Comparison of ENCODE assay signal across 20 cellular contexts in the genomic region with DNA sequence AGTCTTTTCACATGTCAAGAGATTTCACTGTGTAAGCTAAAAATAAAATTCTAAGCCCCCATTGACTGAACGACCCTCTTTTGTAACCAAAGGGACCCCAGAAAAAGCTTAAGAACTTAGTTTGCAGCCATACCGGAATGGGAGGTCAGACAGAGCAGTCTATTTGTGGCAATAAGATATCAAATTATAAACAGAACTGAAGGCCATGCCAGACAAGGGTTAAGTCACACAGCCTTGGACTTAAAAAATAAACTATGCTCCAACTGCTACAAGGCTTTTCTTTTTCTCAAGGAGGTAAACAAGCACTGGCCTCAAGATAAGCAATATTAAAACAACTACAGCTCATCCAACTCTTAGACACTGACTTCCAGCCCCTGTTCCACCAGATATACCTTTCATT.
DNase-seq lines count a peak whose midpoint lies in the region; ATAC-seq, FAIRE-seq and TF ChIP-seq lines count a peak whose summit lies in the region.
"Had no signal": no experiment of that assay in that cellular context is flagged by ENCODE, and none has a peak within 500 bp of the region (broad histone marks: within the 10 kb centered on the region; RNA-seq: fewer than 3 reads in every experiment).

No MANE protein-coding gene starts in this region.

- no peak for DNase-seq in mammary epithelial cell
- DNase-seq in MCF 10A (ENCODE audit: unreplicated experiment), result no peak
- no peak for DNase-seq in IMR-90
- no peak for DNase-seq in pancreas
- DNase-seq: AML-193; Caco-2; Calu3; CD4-positive, alpha-beta T cell; CD8-positive, alpha-beta T cell; DMS79 treated with DMSO at 0.1 percent for 48 hours; GF-D8 had no signal

- H3K79me1 ChIP-seq in IMR-90 (ENCODE audit: low read depth in 1 of 2, low read length in 2 of 2), result no peaks in the 10 kb centered on the region

- H4K5ac ChIP-seq in IMR-90 (ENCODE audit: low read depth, low read length), result no peak overlapping the region; the same call in 1 of the 2 replicates

- no peaks in the 10 kb centered on the region for H3K4me1 ChIP-seq in mammary epithelial cell (ENCODE audit: insufficient read depth, low read length)
- H3K4me1 ChIP-seq in IMR-90 (ENCODE audit: control insufficient read depth, insufficient read depth, low read length), result peaks cover 6% of the 10 kb centered on the region
- no peaks in the 10 kb centered on the region for H3K4me1 ChIP-seq in pancreas
- H3K4me1 ChIP-seq: A549, Caco-2 had no signal

- H3K9me3 Mint-ChIP-seq in MCF 10A (ENCODE audit: unreplicated experiment), result no peaks in the 10 kb centered on the region
- H3K9me3 Mint-ChIP-seq: CD4-positive, alpha-beta T cell; CD8-positive, alpha-beta T cell had no signal

- BruUV-seq in mammary epithelial cell (replicated peaks; lab: Mats Ljungman, UMichigan) (TSS peak; percentile 59), MCF 10A (replicated peaks; lab: Mats Ljungman, UMichigan) (no TSS peak), IMR-90 (replicated peaks; lab: Mats Ljungman, UMichigan) (no TSS peak)

- H3K4me2 ChIP-seq in mammary epithelial cell (ENCODE audit: insufficient read depth, low read depth, low read length) (no peak overlapping the region), IMR-90 (ENCODE audit: low read depth, low read length) (no peak overlapping the region)
- H3K4me2 ChIP-seq: A549 had no signal

- no peak for TF ChIP-seq POLR2A in IMR-90 (IDR thresholded peaks at IDR 0.05; ENCODE audit: low read depth, low read length)

- no peaks in the 10 kb centered on the region for H3K27me3 Mint-ChIP-seq in MCF 10A (ENCODE audit: insufficient read depth, unreplicated experiment)
- H3K27me3 Mint-ChIP-seq: B cell; CD4-positive, alpha-beta T cell had no signal

- H2BK120ac ChIP-seq in IMR-90 (ENCODE audit: low read depth, low read length), result no peak overlapping the region

- FAIRE-seq in pancreas (lab: Jason Lieb, UNC), result no peak
- FAIRE-seq: A549, D721Med, G401.6, GM12891 had no signal

- H3K23ac ChIP-seq in IMR-90 (ENCODE audit: low read depth, low read length), result no peak overlapping the region

- no peak overlapping the region for H3K14ac ChIP-seq in IMR-90 (replicated peaks; ENCODE audit: low read depth, low read length)

- H3K56ac ChIP-seq in IMR-90 (ENCODE audit: extremely low read depth, insufficient read depth, low read length), result no peak overlapping the region

- no peak overlapping the region for H2AFZ ChIP-seq in mammary epithelial cell (ENCODE audit: low read depth, low read length)
- H2AFZ ChIP-seq in IMR-90 (replicated peaks; ENCODE audit: low read length, poor library complexity), result no peak overlapping the region

- POLR2A ChIA-PET in MCF 10A (lab: Yijun Ruan, JAX) (no interaction called here), IMR-90 (lab: Charles Lee; ENCODE audit: unreplicated experiment) (no interaction called here)

- no peak for TF ChIP-seq RAD21 in IMR-90 (IDR thresholded peaks at IDR 0.05; ENCODE audit: low read length)

- H3K27ac ChIP-seq in mammary epithelial cell (ENCODE audit: insufficient read depth, low read depth, low read length) (no peak overlapping the region), IMR-90 (ENCODE audit: insufficient read depth, low read length) (no peak overlapping the region), pancreas (no peak overlapping the region)
- H3K27ac ChIP-seq: 22Rv1; A549; BLaER1 treated with 17β-estradiol and CSF1 and Interleukin-3, amounts not matched to agents 10 nM and 100 nM; C4-2B had no signal

- H3K36me3 ChIP-seq in mammary epithelial cell (ENCODE audit: insufficient read depth, low read length) (no peaks in the 10 kb centered on the region), IMR-90 (ENCODE audit: control insufficient read depth, insufficient read depth, low read length) (no peaks in the 10 kb centered on the region), pancreas (no peaks in the 10 kb centered on the region)

- dilution Hi-C loops in mammary epithelial cell (cut with HindIII; ENCODE audit: low sequenced_read_pairs), result no loop called here
- dilution Hi-C loops in IMR-90 (cut with HindIII; ENCODE audit: low sequenced_read_pairs, unreplicated experiment), result no loop called here

- in situ Hi-C loops in mammary epithelial cell (cut with MboI; ENCODE audit: low sequenced_read_pairs in 2 of 2) (loop anchor here in 1 of 2 donors (10.0 kb wide), 1 partner anchor 59 kb away; no protein-coding TSS in a partner anchor), IMR-90 (cut with MboI; ENCODE audit: low sequenced_read_pairs) (no loop called here)

- H2BK20ac ChIP-seq in IMR-90 (ENCODE audit: low read depth, low read length), result no peak overlapping the region

- H2BK15ac ChIP-seq in IMR-90 (ENCODE audit: low read depth, low read length), result no peak overlapping the region

- H3K4me3 Mint-ChIP-seq in MCF 10A (ENCODE audit: unreplicated experiment), result no peak overlapping the region
- H3K4me3 Mint-ChIP-seq: B cell; CD4-positive, alpha-beta T cell; CD8-positive, alpha-beta T cell had no signal

- CTCF ChIA-PET in mammary epithelial cell (lab: Charles Lee; ENCODE audit: low non-redundant PET) (no interaction called here), MCF 10A (lab: Yijun Ruan, JAX) (interaction anchor here (0.5 to 1.0 kb wide), 2 partner anchors 11 to 79 kb away, joined by 3 to 4 read pairs; no protein-coding TSS in a partner anchor), IMR-90 (lab: Yijun Ruan, JAX) (no interaction called here)

- no peak overlapping the region for H2AK5ac ChIP-seq in IMR-90 (ENCODE audit: low read depth, low read length)

- H2BK5ac ChIP-seq in IMR-90 (ENCODE audit: low read depth, low read length, poor library complexity, severe bottlenecking), result no peak overlapping the region

- no peak overlapping the region for H2AK9ac ChIP-seq in IMR-90 (replicated peaks; ENCODE audit: low read depth, low read length, poor library complexity)

- no peak overlapping the region for H3K9ac ChIP-seq in mammary epithelial cell (ENCODE audit: insufficient read depth, low read length)
- no peak overlapping the region for H3K9ac ChIP-seq in IMR-90 (ENCODE audit: low read depth, low read length)
- H3K9ac ChIP-seq: BLaER1 treated with 17β-estradiol and CSF1 and Interleukin-3, amounts not matched to agents 10 nM and 100 nM had no signal

- H3K9me3 ChIP-seq in mammary epithelial cell (replicated peaks; ENCODE audit: insufficient read depth, low read length), result no peaks in the 10 kb centered on the region
- H3K9me3 ChIP-seq in IMR-90 (ENCODE audit: control insufficient read depth, insufficient read depth, low read length), result no peaks in the 10 kb centered on the region
- no peaks in the 10 kb centered on the region for H3K9me3 ChIP-seq in pancreas
- H3K9me3 ChIP-seq: A549; BLaER1 treated with 17β-estradiol and CSF1 and Interleukin-3, amounts not matched to agents 10 nM and 100 nM; Caco-2 had no signal

- no peak overlapping the region for H4K8ac ChIP-seq in IMR-90 (ENCODE audit: low read depth in 2 of 2, low read length in 2 of 2)

- H3K18ac ChIP-seq in IMR-90 (ENCODE audit: low read depth, low read length), result peak overlapping the region; percentile 59; the same call in 1 of the 2 replicates

- no peak overlapping the region for H3K4ac ChIP-seq in IMR-90 (ENCODE audit: low read depth, low read length)

- no peaks in the 10 kb centered on the region for H3K9me1 ChIP-seq in IMR-90 (ENCODE audit: insufficient read depth, low read length)

- H4K20me1 ChIP-seq in mammary epithelial cell (ENCODE audit: insufficient read depth, low read length) (no peaks in the 10 kb centered on the region), IMR-90 (ENCODE audit: insufficient read depth, low read length) (no peaks in the 10 kb centered on the region)
- H4K20me1 ChIP-seq: BLaER1 treated with 17β-estradiol and CSF1 and Interleukin-3, amounts not matched to agents 10 nM and 100 nM had no signal

- no peak for TF ChIP-seq CTCF in mammary epithelial cell (conservative IDR thresholded peaks at IDR 0.05 in 1 of 2, IDR thresholded peaks at IDR 0.05 in 1 of 2; ENCODE audit: extremely low read depth in 1 of 2, insufficient read depth in 1 of 2, low read depth in 1 of 2, low read length in 2 of 2)
- no peak for TF ChIP-seq CTCF in MCF 10A (IDR thresholded peaks at IDR 0.05; ENCODE audit: unreplicated experiment)
- no peak for TF ChIP-seq CTCF in IMR-90 (conservative IDR thresholded peaks at IDR 0.05; ENCODE audit: low read depth, low read length)
- no peak for TF ChIP-seq CTCF in pancreas (IDR thresholded peaks at IDR 0.05)

- H3K4me1 Mint-ChIP-seq in MCF 10A (ENCODE audit: insufficient read depth, unreplicated experiment), result no peaks in the 10 kb centered on the region

- H3K4me3 ChIP-seq in mammary epithelial cell (replicated peaks in 1 of 3; ENCODE audit: insufficient read depth in 1 of 3, low read depth in 2 of 3, low read length in 3 of 3), result no peak overlapping the region
- no peak overlapping the region for H3K4me3 ChIP-seq in IMR-90 (ENCODE audit: insufficient read depth, low read depth, low read length)
- H3K4me3 ChIP-seq in pancreas, result no peak overlapping the region
- H3K4me3 ChIP-seq: A549; BLaER1 treated with 17β-estradiol and CSF1 and Interleukin-3, amounts not matched to agents 10 nM and 100 nM had no signal

- no peaks in the 10 kb centered on the region for H3K36me3 Mint-ChIP-seq in MCF 10A (ENCODE audit: insufficient read depth, unreplicated experiment)

- intact Hi-C loops in mammary epithelial cell (cut with micrococcal nuclease), result no loop called here
- intact Hi-C loops in MCF 10A (cut with micrococcal nuclease), result no loop called here
- intact Hi-C loops in IMR-90 (cut with micrococcal nuclease), result no loop called here
- intact Hi-C loops in pancreas (cut with DNase I), result no loop called here

- WGBS in mammary epithelial cell (ENCODE audit: low coverage, missing lambda C conversion rate), result 74% methylated on average over 2 of the region's 2 CpGs
- WGBS in IMR-90 (ENCODE audit: extremely low coverage in 2 of 2, insufficient read length in 1 of 2), 2 experiments, result no CpG with 5 or more reads among the region's 2 CpGs
- 28 to 30% methylated on average over 2 of the region's 2 CpGs for WGBS in pancreas, 2 donors

- no peaks in the 10 kb centered on the region for H3K27me3 ChIP-seq in mammary epithelial cell (ENCODE audit: insufficient read depth, low read length)
- no peaks in the 10 kb centered on the region for H3K27me3 ChIP-seq in IMR-90 (ENCODE audit: control insufficient read depth, insufficient read depth, low read length)
- no peaks in the 10 kb centered on the region for H3K27me3 ChIP-seq in pancreas
- H3K27me3 ChIP-seq: BLaER1 treated with 17β-estradiol and CSF1 and Interleukin-3, amounts not matched to agents 10 nM and 100 nM had no signal

- no peak overlapping the region for H4K91ac ChIP-seq in IMR-90 (ENCODE audit: insufficient read depth, low read depth, low read length)

- ATAC-seq in IMR-90 (ENCODE audit: low read depth), result peak; percentile 71
- ATAC-seq in pancreas, result peak in 3 of 4 donors; percentile 28 to 43 (median 43)
- no peak for ATAC-seq in GM19467 (IDR thresholded peaks at IDR 0.05; ENCODE audit: unreplicated experiment)
- ATAC-seq: A549; CD8-positive, alpha-beta T cell had no signal

- no peaks in the 10 kb centered on the region for H3K79me2 ChIP-seq in mammary epithelial cell (ENCODE audit: insufficient read depth, low read length)

- no peak overlapping the region for H3K27ac Mint-ChIP-seq in MCF 10A (ENCODE audit: low read depth, unreplicated experiment)
- H3K27ac Mint-ChIP-seq: B cell; CD4-positive, alpha-beta T cell; CD8-positive, alpha-beta T cell had no signal

TF ChIP-seq in IMR-90, 13 proteins besides CTCF, POLR2A, EP300 and RAD21 (continues in another document):
- TF ChIP-seq MAZ (IDR thresholded peaks at IDR 0.05; ENCODE audit: borderline replicate concordance, low read depth, low read length), result no peak
